ENCODE assay signal across 32 cellular contexts in the genomic region with DNA sequence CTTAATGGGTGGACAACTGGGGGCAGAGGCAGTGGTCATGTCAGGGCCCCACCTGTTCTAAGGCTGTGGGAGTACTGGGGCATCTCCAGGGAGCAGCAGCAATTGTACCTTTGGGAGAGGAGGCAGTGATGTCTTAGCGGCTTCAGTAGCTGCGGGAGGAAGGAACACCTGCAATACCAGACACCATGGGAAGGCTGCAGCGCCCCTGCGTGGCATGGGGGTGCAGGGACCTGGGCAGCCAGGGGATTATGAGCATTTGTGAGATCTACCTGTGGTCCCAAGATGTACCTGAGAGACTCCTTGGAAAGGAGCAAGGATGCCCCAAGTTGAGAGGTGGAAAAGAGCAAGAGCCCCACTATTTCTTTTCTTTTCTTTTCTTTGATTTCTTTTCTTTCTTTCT.
DNase-seq lines count a peak whose midpoint lies in the region; ATAC-seq and TF ChIP-seq lines count a peak whose summit lies in the region.
"Had no signal": no experiment of that assay in that cellular context is flagged by ENCODE, and none has a peak within 500 bp of the region (broad histone marks: within the 10 kb centered on the region; RNA-seq: fewer than 3 reads in every experiment).

No MANE protein-coding gene starts in this region.

- H3K36me3 Mint-ChIP-seq in activated CD4-positive, alpha-beta T cell treated with anti-CD3 and anti-CD28 coated beads for 36 hours (ENCODE audit: low read depth) = no peaks in the 10 kb centered on the region
- no peaks in the 10 kb centered on the region for H3K36me3 Mint-ChIP-seq in activated CD4-positive, alpha-beta T cell treated with anti-CD3 and anti-CD28 coated beads, Interleukin-2, amount 10 ng/mL, durations not matched to agents 24 days and 14 days (ENCODE audit: low read depth)
- H3K36me3 Mint-ChIP-seq: natural killer cell treated with Interleukin-12 subunit alpha and Interleukin-12 subunit beta and Interleukin-15 and Interleukin-18, amount 100 ng/mL, for 72 hours had no signal

- no peak overlapping the region for H3K27ac Mint-ChIP-seq in activated CD4-positive, alpha-beta T cell treated with anti-CD3 and anti-CD28 coated beads for 36 hours
- H3K27ac Mint-ChIP-seq in activated CD4-positive, alpha-beta T cell treated with anti-CD3 and anti-CD28 coated beads, Interleukin-2, amount 10 ng/mL, durations not matched to agents 24 days and 14 days = no peak overlapping the region
- H3K27ac Mint-ChIP-seq: activated CD8-positive, alpha-beta T cell treated with anti-CD3 and anti-CD28 coated beads, Interleukin-2, amount 10 ng/mL, durations not matched to agents 7 days and 5 days; activated naive CD4-positive, alpha-beta T cell treated with anti-CD3 and anti-CD28 coated beads, Interleukin-2, amount 50 U/mL, for 72 hours; activated T-helper 2 cell treated with anti-CD3 and anti-CD28 coated beads, Interferon-gamma antibody, Interleukin-2, Interleukin-4, amounts not matched to agents 10 μg/mL and 5 μg/mL and 100 μg/mL, durations not matched to agents 14 hours and 24 hours and 36 hours; natural killer cell treated with Interleukin-12 subunit alpha and Interleukin-12 subunit beta and Interleukin-15 and Interleukin-18, amount 100 ng/mL, for 72 hours had no signal

- intact Hi-C loops in activated CD4-positive, alpha-beta T cell treated with anti-CD3 and anti-CD28 coated beads for 36 hours (cut with DNase I, micrococcal nuclease) = no loop called here
- intact Hi-C loops in activated CD4-positive, alpha-beta T cell treated with anti-CD3 and anti-CD28 coated beads, Interleukin-2, amount 10 ng/mL, durations not matched to agents 24 days and 14 days (cut with micrococcal nuclease) = loop anchor here (10.0 kb wide), 1 partner anchor 161 kb away; no protein-coding TSS in a partner anchor

- H3K4me1 Mint-ChIP-seq in activated CD4-positive, alpha-beta T cell treated with anti-CD3 and anti-CD28 coated beads for 36 hours = no peaks in the 10 kb centered on the region
- no peaks in the 10 kb centered on the region for H3K4me1 Mint-ChIP-seq in activated CD4-positive, alpha-beta T cell treated with anti-CD3 and anti-CD28 coated beads, Interleukin-2, amount 10 ng/mL, durations not matched to agents 24 days and 14 days

- no peaks in the 10 kb centered on the region for H3K9me3 Mint-ChIP-seq in activated CD4-positive, alpha-beta T cell treated with anti-CD3 and anti-CD28 coated beads for 36 hours (ENCODE audit: low read depth)
- no peaks in the 10 kb centered on the region for H3K9me3 Mint-ChIP-seq in activated CD4-positive, alpha-beta T cell treated with anti-CD3 and anti-CD28 coated beads, Interleukin-2, amount 10 ng/mL, durations not matched to agents 24 days and 14 days
- H3K9me3 Mint-ChIP-seq: activated T-helper 2 cell treated with anti-CD3 and anti-CD28 coated beads, Interferon-gamma antibody, Interleukin-2, Interleukin-4, amounts not matched to agents 10 μg/mL and 5 μg/mL and 100 μg/mL, durations not matched to agents 14 hours and 24 hours and 36 hours; natural killer cell treated with Interleukin-12 subunit alpha and Interleukin-12 subunit beta and Interleukin-15 and Interleukin-18, amount 100 ng/mL, for 72 hours had no signal

- DNase-seq in activated CD4-positive, alpha-beta T cell treated with anti-CD3 and anti-CD28 coated beads for 36 hours = peak; percentile 11
- no peak for DNase-seq in activated CD4-positive, alpha-beta T cell treated with anti-CD3 and anti-CD28 coated beads, Interleukin-2, amount 10 ng/mL, durations not matched to agents 24 days and 14 days
- peak; percentile 47 for DNase-seq in H7
- DNase-seq in WERI-Rb-1 = peak; percentile 14
- DNase-seq in left lobe of liver (ENCODE audit: low spot score) = no peak
- no peak for DNase-seq in AML-193 (lab: John Stamatoyannopoulos, UW)
- DNase-seq: ACHN; activated CD8-positive, alpha-beta T cell treated with anti-CD3 and anti-CD28 coated beads, Interleukin-2, amount 10 ng/mL, durations not matched to agents 7 days and 5 days; anterior cingulate cortex; COR-L47; DND-41; effector memory CD4-positive, alpha-beta T cell; erythroblast; KG1; kidney glomerular epithelial cell; mucosa of descending colon; NCI-H1417 treated with DMSO at 0.1 percent for 48 hours; NCI-H446 treated with DMSO at 0.1 percent for 48 hours; retina; RPMI8226; small intestine; stomach; tibial artery had no signal

- H3K4me3 ChIP-seq in H7 (ENCODE audit: insufficient read depth, low read depth, low read length) (no peak overlapping the region), WERI-Rb-1 (ENCODE audit: low read depth, low read length) (no peak overlapping the region)
- H3K4me3 ChIP-seq: BLaER1, coronary artery, lung, mucosa of descending colon, SJSA1, stomach, tibial artery had no signal

- no peak for ATAC-seq in activated CD4-positive, alpha-beta T cell treated with anti-CD3 and anti-CD28 coated beads for 36 hours
- ATAC-seq in left lobe of liver (no peak), HG03196 (IDR thresholded peaks at IDR 0.05; ENCODE audit: unreplicated experiment) (no peak)
- ATAC-seq: activated CD4-positive, CD25-positive, alpha-beta regulatory T cell treated with anti-CD3 and anti-CD28 coated beads, Interleukin-2, amount 50 U/mL, for 24 hours; activated CD8-positive, alpha-beta T cell treated with anti-CD3 and anti-CD28 coated beads, Interleukin-2, amount 10 ng/mL, durations not matched to agents 7 days and 5 days; activated naive CD4-positive, alpha-beta T cell treated with anti-CD3 and anti-CD28 coated beads, Interleukin-2, amount 50 U/mL, for 72 hours; mucosa of descending colon had no signal

- H3K9me3 ChIP-seq in WERI-Rb-1 (ENCODE audit: severe bottlenecking) = peaks cover 2% of the 10 kb centered on the region
- H3K9me3 ChIP-seq: mucosa of descending colon, SJSA1, stomach, tibial artery had no signal

- no peak overlapping the region for H3K4me3 Mint-ChIP-seq in activated CD4-positive, alpha-beta T cell treated with anti-CD3 and anti-CD28 coated beads for 36 hours
- H3K4me3 Mint-ChIP-seq in activated CD4-positive, alpha-beta T cell treated with anti-CD3 and anti-CD28 coated beads, Interleukin-2, amount 10 ng/mL, durations not matched to agents 24 days and 14 days = no peak overlapping the region
- H3K4me3 Mint-ChIP-seq: activated CD8-positive, alpha-beta T cell treated with anti-CD3 and anti-CD28 coated beads, Interleukin-2, amount 10 ng/mL, durations not matched to agents 7 days and 5 days; natural killer cell treated with Interleukin-12 subunit alpha and Interleukin-12 subunit beta and Interleukin-15 and Interleukin-18, amount 100 ng/mL, for 72 hours had no signal

- H3K36me3 ChIP-seq in H7 (replicated peaks; ENCODE audit: control insufficient read depth, insufficient read depth, low read length) (no peaks in the 10 kb centered on the region), WERI-Rb-1 (no peaks in the 10 kb centered on the region)
- H3K36me3 ChIP-seq: BLaER1, SJSA1, stomach, tibial artery had no signal

- CTCF ChIA-PET in activated CD4-positive, alpha-beta T cell treated with anti-CD3 and anti-CD28 coated beads for 36 hours (lab: Charles Lee) = interaction anchor here (0.6 to 0.8 kb wide), 2 partner anchors 39 to 174 kb away, joined by 3 read pairs; no protein-coding TSS in a partner anchor

- H3K27me3 ChIP-seq in H7 (ENCODE audit: control insufficient read depth, insufficient read depth, low read length) (no peaks in the 10 kb centered on the region), WERI-Rb-1 (ENCODE audit: insufficient read depth, low read depth, severe bottlenecking) (no peaks in the 10 kb centered on the region)
- H3K27me3 ChIP-seq: BLaER1, stomach, tibial artery had no signal

- no peak overlapping the region for H3K27ac ChIP-seq in WERI-Rb-1
- H3K27ac ChIP-seq: BLaER1, coronary artery, SJSA1, stomach, tibial artery had no signal

- peak; percentile 52 for TF ChIP-seq CTCF in WERI-Rb-1 (IDR thresholded peaks at IDR 0.05; ENCODE audit: low read depth, low read length)

- H3K27me3 Mint-ChIP-seq in activated CD4-positive, alpha-beta T cell treated with anti-CD3 and anti-CD28 coated beads for 36 hours = no peaks in the 10 kb centered on the region
- peaks cover 7% of the 10 kb centered on the region for H3K27me3 Mint-ChIP-seq in activated CD4-positive, alpha-beta T cell treated with anti-CD3 and anti-CD28 coated beads, Interleukin-2, amount 10 ng/mL, durations not matched to agents 24 days and 14 days
- H3K27me3 Mint-ChIP-seq: natural killer cell treated with Interleukin-12 subunit alpha and Interleukin-12 subunit beta and Interleukin-15 and Interleukin-18, amount 100 ng/mL, for 72 hours had no signal

- POLR2A ChIA-PET in activated CD4-positive, alpha-beta T cell treated with anti-CD3 and anti-CD28 coated beads for 36 hours (lab: Charles Lee) = no interaction called here

Comparison
In these comparisons a context has a peak if more than half of its experiments do, and no peak if none do; other contexts are left out.
1. DNase-seq: peak in activated CD4-positive, alpha-beta T cell treated with anti-CD3 and anti-CD28 coated beads for 36 hours (single experiment), H7 (single experiment) and WERI-Rb-1 (single experiment); none in activated CD4-positive, alpha-beta T cell treated with anti-CD3 and anti-CD28 coated beads, Interleukin-2, amount 10 ng/mL, durations not matched to agents 24 days and 14 days (single experiment), left lobe of liver (single experiment) and AML-193 (0 of 2).